8 cellular contexts compared by ENCODE assay signal in the genomic region with DNA sequence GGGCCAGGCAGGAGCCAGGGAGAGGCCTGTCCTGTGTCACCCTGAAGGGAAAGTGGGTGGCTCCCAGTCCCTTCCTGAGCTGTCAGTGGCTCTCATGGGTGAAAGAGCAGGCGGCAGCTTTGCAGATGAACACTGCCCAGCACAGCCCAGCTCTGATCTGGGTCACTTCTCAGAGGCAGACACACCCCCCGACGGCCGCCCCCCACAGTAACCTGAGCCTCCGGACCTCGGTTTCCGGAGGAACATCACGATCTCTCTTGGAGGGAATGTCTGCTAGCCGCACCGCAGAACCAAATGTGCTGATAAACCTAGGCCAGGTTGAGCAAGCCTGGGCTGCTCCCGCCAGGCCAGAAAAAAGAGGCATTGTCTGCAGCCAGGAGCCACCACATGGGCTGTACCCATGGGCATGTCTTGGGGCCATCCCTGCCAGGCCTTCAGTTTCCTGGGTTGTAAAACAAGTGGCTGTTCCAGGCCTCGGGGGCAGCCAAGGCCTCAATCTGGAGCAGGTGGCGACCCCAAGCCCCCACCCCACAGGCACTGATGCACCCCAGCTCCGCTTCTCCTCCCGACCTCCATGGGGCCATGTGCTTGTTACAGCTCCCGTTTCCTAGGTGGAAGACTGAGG. TPM values are rescaled to one million over a fixed set of nuclear protein-coding genes. Genes with fewer than 3 reads are reported as not detected.
DNase-seq lines count a peak whose midpoint lies in the region; ATAC-seq, FAIRE-seq and TF ChIP-seq lines count a peak whose summit lies in the region.

No MANE protein-coding gene starts in this region.

- H3K4me1 ChIP-seq in HUES48 (ENCODE audit: control insufficient read depth, insufficient read depth, low read length) = peaks cover 62% of the 10 kb centered on the region
- H3K4me1 ChIP-seq in K562 (replicated peaks in 1 of 2; ENCODE audit: control insufficient read depth in 2 of 2, insufficient read depth in 2 of 2, low read length in 2 of 2) = peaks cover 64 to 84% of the 10 kb centered on the region in 2 experiments
- peaks cover 66% of the 10 kb centered on the region for H3K4me1 ChIP-seq in keratinocyte (ENCODE audit: control insufficient read depth, extremely low read depth, insufficient read depth, low read length)
- peaks cover 26 to 85% (median 71%) of the 10 kb centered on the region in 5 donors for H3K4me1 ChIP-seq in subcutaneous abdominal adipose tissue (ENCODE audit: control insufficient read depth in 5 of 5, insufficient read depth in 5 of 5, low read length in 5 of 5)

- TF ChIP-seq POLR2A in K562 (conservative IDR thresholded peaks at IDR 0.05) = no peak

- CTCF ChIA-PET in K562 (lab: Yijun Ruan, JAX; ENCODE audit: low intra/inter-chr PET ratio) = no interaction called here

- FAIRE-seq in K562 (lab: Jason Lieb, UNC) (peak; percentile 82), keratinocyte (lab: Jason Lieb, UNC) (peak; percentile 89)

- peak; percentile 61 to 83 (median 73) for DNase-seq in K562 (ENCODE audit: extremely low read depth in 1 of 4, low spot score in 3 of 4)
- DNase-seq in keratinocyte (ENCODE audit: low read depth, low spot score) = no peak
- no peak for DNase-seq in NCI-H146 (lab: John Stamatoyannopoulos, UW)
- no peak for DNase-seq in NCI-H2107 treated with DMSO at 0.1 percent for 48 hours (lab: John Stamatoyannopoulos, UW; ENCODE audit: unreplicated experiment)
- DNase-seq in COR-L47 (lab: John Stamatoyannopoulos, UW) = no peak

- H3K4me3 ChIP-seq in HUES48 (ENCODE audit: low read depth, low read length) (no peak overlapping the region), K562 (no peak overlapping the region), keratinocyte (ENCODE audit: control insufficient read depth in 2 of 3, extremely low read depth in 1 of 3, insufficient read depth in 2 of 3, low read depth in 1 of 3, low read length in 3 of 3) (no peak overlapping the region), subcutaneous abdominal adipose tissue (ENCODE audit: low read depth in 1 of 5, low read length in 5 of 5) (no peak overlapping the region)

- dilution Hi-C loops in keratinocyte (cut with MboI; ENCODE audit: extremely low pct_ligation_motif_present, low sequenced_read_pairs) = no loop called here

- H4K20me1 ChIP-seq in K562 (replicated peaks; ENCODE audit: control insufficient read depth, insufficient read depth, low read length) (peaks cover 74% of the 10 kb centered on the region), keratinocyte (ENCODE audit: control insufficient read depth, extremely low read depth, insufficient read depth, low read length) (peaks cover 14% of the 10 kb centered on the region)

- TF ChIP-seq RAD21 in K562 (CRISPR knock-in tag; conservative IDR thresholded peaks at IDR 0.05 in 1 of 2, IDR thresholded peaks at IDR 0.05 in 1 of 2) = peak in 1 of 2 experiments; percentile 12; a peak in 1 of 4 replicates

- peaks cover 93% of the 10 kb centered on the region for H3K79me2 ChIP-seq in K562 (ENCODE audit: control insufficient read depth, insufficient read depth, low read length)
- peaks cover 77% of the 10 kb centered on the region for H3K79me2 ChIP-seq in keratinocyte (ENCODE audit: control insufficient read depth, insufficient read depth, low read length)

- H3K36me3 ChIP-seq in HUES48 (ENCODE audit: control insufficient read depth, insufficient read depth, low read length) (no peaks in the 10 kb centered on the region), K562 (ENCODE audit: control insufficient read depth, insufficient read depth, low read length) (peaks cover 7% of the 10 kb centered on the region; the same call in 1 of the 3 replicates), keratinocyte (ENCODE audit: control insufficient read depth in 2 of 2, extremely low read depth in 1 of 2, insufficient read depth in 2 of 2, low read length in 2 of 2) (peaks cover 4 to 7% of the 10 kb centered on the region in 2 experiments), subcutaneous abdominal adipose tissue (ENCODE audit: control insufficient read depth in 5 of 5, insufficient read depth in 5 of 5, low read length in 5 of 5) (peaks cover 0 to 5% (median 2%) of the 10 kb centered on the region in 5 donors)

- H3K9me1 ChIP-seq in K562 (ENCODE audit: control insufficient read depth, insufficient read depth, low read length) (peaks cover 5% of the 10 kb centered on the region), keratinocyte (ENCODE audit: control insufficient read depth, extremely low read depth, insufficient read depth, low read length) (peaks cover 2% of the 10 kb centered on the region)

- TF ChIP-seq EP300 in K562 (IDR thresholded peaks at IDR 0.05; ENCODE audit: low read length) = no peak

- H3K9ac ChIP-seq in HUES48 (ENCODE audit: low read depth, low read length) = no peak overlapping the region
- peak overlapping the region in 1 of 2 experiments; percentile 46; a peak in 2 of 4 replicates for H3K9ac ChIP-seq in K562 (ENCODE audit: insufficient read depth in 1 of 2, low read depth in 2 of 2, low read length in 2 of 2)
- H3K9ac ChIP-seq in keratinocyte (ENCODE audit: control insufficient read depth, extremely low read depth, insufficient read depth, low read length) = peak overlapping the region; percentile 4
- no peak overlapping the region for H3K9ac ChIP-seq in subcutaneous abdominal adipose tissue (ENCODE audit: low read length in 5 of 5)

- TF ChIP-seq CTCF in K562 (IDR thresholded peaks at IDR 0.05 in 2 of 3, conservative IDR thresholded peaks at IDR 0.05 in 1 of 3; ENCODE audit: insufficient read depth in 2 of 3, low read depth in 1 of 3, low read length in 3 of 3) (no peak), keratinocyte (optimal IDR thresholded peaks at IDR 0.05 in 1 of 3, IDR thresholded peaks at IDR 0.05 in 1 of 3, conservative IDR thresholded peaks at IDR 0.05 in 1 of 3; ENCODE audit: extremely low read depth in 1 of 3, insufficient read depth in 2 of 3, low read length in 3 of 3) (no peak)

- H3K27ac ChIP-seq in HUES48 (ENCODE audit: low read depth, low read length) (peak overlapping the region; percentile 34), K562 (ENCODE audit: extremely low read depth, low read depth, low read length) (peak overlapping the region; percentile 50; the same call in 2 of the 3 replicates), keratinocyte (ENCODE audit: control insufficient read depth, insufficient read depth, low read length) (peak overlapping the region; percentile 23), subcutaneous abdominal adipose tissue (ENCODE audit: low read depth, low read length) (peak overlapping the region; percentile 11)

- no peak overlapping the region for H2AFZ ChIP-seq in K562 (ENCODE audit: low read depth, low read length)
- H2AFZ ChIP-seq in keratinocyte (ENCODE audit: control insufficient read depth, low read length) = no peak overlapping the region

- in situ Hi-C loops in K562 (cut with MboI) = no loop called here

- POLR2A ChIA-PET in K562 (lab: Yijun Ruan, JAX) = interaction anchor here (0.6 to 0.7 kb wide), 3 partner anchors 58 to 163 kb away, joined by 3 to 5 read pairs (median 3); no protein-coding TSS in a partner anchor

- no peaks in the 10 kb centered on the region for H3K9me3 ChIP-seq in HUES48 (ENCODE audit: control insufficient read depth, insufficient read depth, low read length)
- no peaks in the 10 kb centered on the region for H3K9me3 ChIP-seq in K562 (replicated peaks; ENCODE audit: control insufficient read depth, insufficient read depth, low read depth, low read length)
- no peaks in the 10 kb centered on the region for H3K9me3 ChIP-seq in keratinocyte (ENCODE audit: control insufficient read depth, low read depth, low read length)
- H3K9me3 ChIP-seq in subcutaneous abdominal adipose tissue (ENCODE audit: control insufficient read depth in 5 of 5, low read length in 5 of 5) = no peaks in the 10 kb centered on the region

- H3K27me3 ChIP-seq in HUES48 (ENCODE audit: control insufficient read depth, insufficient read depth, low read length) (no peaks in the 10 kb centered on the region), K562 (ENCODE audit: control insufficient read depth in 2 of 2, insufficient read depth in 2 of 2, low read length in 2 of 2) (no peaks in the 10 kb centered on the region), keratinocyte (ENCODE audit: control insufficient read depth, extremely low read depth, insufficient read depth, low read length) (no peaks in the 10 kb centered on the region), subcutaneous abdominal adipose tissue (ENCODE audit: control insufficient read depth in 5 of 5, insufficient read depth in 4 of 5, low read length in 5 of 5) (no peaks in the 10 kb centered on the region)

- intact Hi-C loops in K562 (cut with micrococcal nuclease) = loop anchor here (5.0 kb wide), 1 partner anchor 43 kb away; no protein-coding TSS in a partner anchor

- peak overlapping the region; percentile 42; the same call in 1 of the 2 replicates for H3K4me2 ChIP-seq in K562 (ENCODE audit: insufficient read depth, low read length)
- peak overlapping the region; percentile 66 for H3K4me2 ChIP-seq in keratinocyte (ENCODE audit: control insufficient read depth, extremely low read depth, insufficient read depth, low read depth, low read length)

- ATAC-seq in K562 = peak; percentile 72
- ATAC-seq in GM19328 (IDR thresholded peaks at IDR 0.05; ENCODE audit: unreplicated experiment) = no peak

- no TSS peak for BruUV-seq in K562 (replicated peaks; lab: Mats Ljungman, UMichigan)

- 14% methylated on average over 16 of the region's 16 CpGs for WGBS in K562 (ENCODE audit: insufficient coverage, low coverage, missing lambda C conversion rate)

RNA-seq across cellular contexts. Expression of gene NCOR2, which starts 57.6 kb away (rescaled TPM):
- 66.7 and 165 TPM in 2 replicates for total RNA-seq in K562 (2011; cell fraction: chromatin; rRNA removed; ENCODE audit: low replicate concordance)
- 51.9 and 54.2 TPM in 2 replicates for total RNA-seq in K562 (2011; cell fraction: nucleolus; rRNA removed)
- 57.6 and 83.1 TPM in 2 replicates for total RNA-seq in K562 (2011; cell fraction: nucleoplasm; rRNA removed)
- total RNA-seq in K562 (2014; rRNA removed) (18.2 and 22.3 TPM in 2 replicates), K562 (2014; rRNA removed; fragmentation: Illumina TruSeq; extraction: Trizol) (2.8 and 4.1 TPM in 2 replicates), K562 (2015; rRNA removed; fragmentation: Illumina TruSeq; extraction: Trizol) (8.1 and 8.4 TPM in 2 replicates), K562 (2021) (124 and 126 TPM in 2 replicates)
- polyA plus RNA-seq in K562 (2011; rRNA removed) (3.1 and 4.2 TPM in 2 replicates), K562 (2014; fragmentation: Illumina TruSeq; extraction: Trizol) (22.6 and 36.3 TPM in 2 replicates), K562 (2014; fragmentation: Nextera tagmentation; extraction: Ambion mirVana) (under 1 TPM; 0.18 to 0.20 TPM), K562 (2014; rRNA removed) (24.9 and 29.2 TPM in 2 replicates), keratinocyte (4.7 to 10.3 TPM (median 5.0 TPM) in 3 replicates)
- 4.1 and 9.7 TPM in 2 replicates for polyA plus RNA-seq in K562 (2011; cell fraction: cytosol; rRNA removed)
- polyA plus RNA-seq in K562 (2011; cell fraction: nucleus; rRNA removed) = 20.4 and 29.6 TPM in 2 replicates
- polyA plus RNA-seq in K562 (2012) = 56.5 and 65.0 TPM in 2 replicates
- polyA minus RNA-seq in K562 (2011; rRNA and poly(A)+ RNA removed) = 7.3 and 9.9 TPM in 2 replicates
- 27.1 and 60.8 TPM in 2 replicates for polyA minus RNA-seq in K562 (2011; cell fraction: cytosol; rRNA and poly(A)+ RNA removed)
- 18.8 and 19.2 TPM in 2 replicates for polyA minus RNA-seq in K562 (2011; cell fraction: nucleus; rRNA and poly(A)+ RNA removed)
- polyA plus RNA-seq in keratinocyte (2011; ENCODE audit: low read depth) = 31.0 TPM
- 6.5 and 20.0 TPM in 2 replicates for polyA plus RNA-seq in keratinocyte (2011; cell fraction: cytosol; rRNA removed)
- polyA plus RNA-seq in keratinocyte (2011; cell fraction: nucleus; rRNA removed) = 43.3 and 69.5 TPM in 2 replicates
- polyA plus RNA-seq in keratinocyte (2012; ENCODE audit: low replicate concordance) = 35.3 and 75.7 TPM in 2 replicates
- 19.3 to 59.5 TPM (median 23.6 TPM) in 3 replicates for polyA minus RNA-seq in keratinocyte
- polyA minus RNA-seq in keratinocyte (2011; cell fraction: cytosol; rRNA and poly(A)+ RNA removed) = 40.7 TPM
- 50.3 and 64.5 TPM in 2 replicates for polyA minus RNA-seq in keratinocyte (2011; cell fraction: nucleus; rRNA and poly(A)+ RNA removed)

Comparison
In these comparisons a context has a peak if more than half of its experiments do, and no peak if none do; other contexts are left out.
1. DNase-seq: peak in K562 (4 of 4); none in keratinocyte (single experiment), NCI-H146 (single experiment), NCI-H2107 treated with DMSO at 0.1 percent for 48 hours (single experiment) and COR-L47 (single experiment).
2. Peak in every context shown above with its lines, with median percentiles within 50 percentile points of each other: H3K27ac ChIP-seq.